9 cellular contexts compared by ENCODE assay signal in the genomic region with DNA sequence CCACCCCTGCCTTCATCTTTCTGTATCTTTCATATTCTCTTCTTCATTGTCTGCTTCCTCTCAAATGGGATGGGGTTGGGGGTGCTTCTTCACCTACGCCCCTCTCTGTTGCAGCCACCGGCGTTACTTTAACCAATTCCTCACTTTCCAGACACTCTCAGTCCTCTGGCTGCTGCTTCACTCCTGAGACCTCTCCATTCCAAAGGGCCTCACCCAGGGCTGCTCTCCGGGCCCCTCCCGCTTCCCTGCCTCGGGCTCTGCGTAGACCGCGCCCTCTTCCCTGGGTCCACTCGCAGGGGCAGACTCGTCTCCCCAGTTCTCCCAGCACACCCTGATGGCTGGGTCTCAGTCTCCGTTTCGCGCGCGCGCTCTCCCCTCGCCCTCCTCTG. TPM values are rescaled to one million over a fixed set of nuclear protein-coding genes. Genes with fewer than 3 reads are reported as not detected.
A peak's percentile ranks its signal among the peaks of the same experiment; 100 is the strongest.
DNase-seq lines count a peak whose midpoint lies in the region; ATAC-seq, FAIRE-seq and TF ChIP-seq lines count a peak whose summit lies in the region.
"Had no signal": no experiment of that assay in that cellular context is flagged by ENCODE, and none has a peak within 500 bp of the region (broad histone marks: within the 10 kb centered on the region; RNA-seq: fewer than 3 reads in every experiment).

No MANE protein-coding gene starts in this region.

- peaks cover 4% of the 10 kb centered on the region for H3K27me3 Mint-ChIP-seq in CD4-positive, alpha-beta T cell

- H2BK15ac ChIP-seq in H1 (ENCODE audit: low read length): no peak overlapping the region

- no peak for DNase-seq in CD4-positive, alpha-beta T cell
- DNase-seq in Peyer's patch (peak in 2 of 3 donors; percentile 71 to 80), H1 (ENCODE audit: low read depth in 1 of 2, low spot score in 2 of 2) (peak in 1 of 2 experiments; percentile 67), aorta (peak; percentile 60 to 83)

- H3K27me3 ChIP-seq in CD4-positive, alpha-beta T cell (ENCODE audit: control insufficient read depth, insufficient read depth, low read length): no peaks in the 10 kb centered on the region
- H3K27me3 ChIP-seq in Peyer's patch (no peaks in the 10 kb centered on the region), H1 (replicated peaks in 1 of 4; ENCODE audit: control insufficient read depth in 3 of 4, extremely low read depth in 1 of 4, insufficient read depth in 3 of 4, low read length in 3 of 4) (peaks cover 11 to 27% (median 17%) of the 10 kb centered on the region in 4 experiments), mononuclear cell (ENCODE audit: insufficient read depth, low read length) (no peaks in the 10 kb centered on the region), aorta (ENCODE audit: control insufficient read depth in 1 of 2, insufficient read depth in 2 of 2, low read length in 1 of 2) (no peaks in the 10 kb centered on the region)

- 4% methylated on average over 18 of the region's 18 CpGs; no CpG with 5 or more reads in 1 of the 2 experiments for WGBS in H1 (ENCODE audit: extremely low coverage in 1 of 2, insufficient coverage in 1 of 2, insufficient read length in 1 of 2, insufficient replicate concordance in 2 of 2, low coverage in 1 of 2, low lambda C conversion rate in 2 of 2, missing lambda C conversion rate in 1 of 2), 2 experiments
- 26 to 29% methylated on average over 18 of the region's 18 CpGs for WGBS in aorta, 2 donors

- H4K91ac ChIP-seq in H1 (replicated peaks; ENCODE audit: insufficient read length, low read length): peak overlapping the region; percentile 86

- no peaks in the 10 kb centered on the region for H3K9me3 Mint-ChIP-seq in CD4-positive, alpha-beta T cell

- POLR2A ChIA-PET in CD4-positive, alpha-beta T cell (lab: Charles Lee): interaction anchor here (0.7 to 1.3 kb wide), 4 partner anchors 17 to 1444 kb away, joined by 3 read pairs; partner anchors contain the start of gene VPS4B
- POLR2A ChIA-PET in H1 (lab: Charles Lee; ENCODE audit: partially characterized antibody): interaction anchor here (0.7 to 1.7 kb wide), 4 partner anchors 12 to 30 kb away, joined by 3 to 7 read pairs (median 4); no protein-coding TSS in a partner anchor

- TF ChIP-seq EP300 in H1 (IDR thresholded peaks at IDR 0.05; ENCODE audit: borderline replicate concordance in 1 of 2, low read depth in 2 of 2, low read length in 2 of 2): no peak

- H4K5ac ChIP-seq in H1 (ENCODE audit: insufficient read length, low read depth, low read length): peak overlapping the region; percentile 87

- H3K36me3 ChIP-seq in Peyer's patch: no peaks in the 10 kb centered on the region
- no peaks in the 10 kb centered on the region for H3K36me3 ChIP-seq in H1 (ENCODE audit: control insufficient read depth in 2 of 4, insufficient read depth in 4 of 4, low read length in 3 of 4)
- H3K36me3 ChIP-seq in aorta (ENCODE audit: control insufficient read depth in 1 of 2, insufficient read depth in 2 of 2, low read length in 1 of 2): no peaks in the 10 kb centered on the region

- peak overlapping the region; percentile 47; the same call in 1 of the 2 replicates for H4K8ac ChIP-seq in H1 (ENCODE audit: extremely low read depth, insufficient read depth, low read length)

- H3K23ac ChIP-seq in H1 (ENCODE audit: insufficient read length): no peak overlapping the region

- H3K4me3 ChIP-seq in Peyer's patch (peak overlapping the region; percentile 69 to 85 (median 71)), H1 (ENCODE audit: extremely low read depth in 1 of 4, insufficient read depth in 2 of 4, low read depth in 3 of 4, low read length in 4 of 4) (peak overlapping the region; percentile 67 to 90 (median 76)), mononuclear cell (ENCODE audit: low read length) (peak overlapping the region; percentile 85), aorta (ENCODE audit: low read length in 2 of 2) (peak overlapping the region; percentile 6 to 30)

- no peak for ATAC-seq in CD4-positive, alpha-beta T cell (ENCODE audit: poor library complexity)
- ATAC-seq in GM21825 (IDR thresholded peaks at IDR 0.05; ENCODE audit: unreplicated experiment) (peak; percentile 2), aorta (ENCODE audit: low FRiP score) (peak; percentile 75), HG02938 (IDR thresholded peaks at IDR 0.05; ENCODE audit: unreplicated experiment) (no peak), HG03025 (IDR thresholded peaks at IDR 0.05; ENCODE audit: low FRiP score, unreplicated experiment) (no peak)

- no peaks in the 10 kb centered on the region for H3K9me3 ChIP-seq in CD4-positive, alpha-beta T cell (ENCODE audit: control insufficient read depth, low read length)
- H3K9me3 ChIP-seq in Peyer's patch: no peaks in the 10 kb centered on the region
- H3K9me3 ChIP-seq in H1 (ENCODE audit: insufficient read depth in 2 of 2, low read depth in 1 of 2, low read length in 1 of 2): no peaks in the 10 kb centered on the region
- H3K9me3 ChIP-seq in mononuclear cell (ENCODE audit: low read depth, low read length): no peaks in the 10 kb centered on the region
- no peaks in the 10 kb centered on the region for H3K9me3 ChIP-seq in aorta (ENCODE audit: control insufficient read depth, low read length)

- H3K4me1 Mint-ChIP-seq in CD4-positive, alpha-beta T cell (ENCODE audit: low read depth): peaks cover 27% of the 10 kb centered on the region

- TF ChIP-seq CTCF in CD4-positive, alpha-beta T cell (IDR thresholded peaks at IDR 0.05): no peak
- TF ChIP-seq CTCF in Peyer's patch (IDR thresholded peaks at IDR 0.05): no peak
- TF ChIP-seq CTCF in H1 (IDR thresholded peaks at IDR 0.05; ENCODE audit: control extremely low read depth in 1 of 3, insufficient read depth in 1 of 3, low read depth in 1 of 3, low read length in 3 of 3): no peak

- no peak overlapping the region for H2BK20ac ChIP-seq in H1 (ENCODE audit: low read length)

- H2AK5ac ChIP-seq in H1 (ENCODE audit: low read depth, low read length): no peak overlapping the region

- no peak for TF ChIP-seq POLR2A in Peyer's patch (IDR thresholded peaks at IDR 0.05)
- peak in 1 of 2 experiments; percentile 1; a peak in 1 of 3 replicates for TF ChIP-seq POLR2A in H1 (IDR thresholded peaks at IDR 0.05; ENCODE audit: control extremely low read depth in 1 of 2, low read depth in 2 of 2, low read length in 2 of 2)

- TF ChIP-seq RAD21 in H1 (IDR thresholded peaks at IDR 0.05 in 1 of 2, conservative IDR thresholded peaks at IDR 0.05 in 1 of 2; ENCODE audit: low read depth in 2 of 2, low read length in 2 of 2): no peak

- intact Hi-C loops in CD4-positive, alpha-beta T cell (cut with DNase I, micrococcal nuclease): loop anchor here (5.0 to 10.0 kb wide), 4 partner anchors 146 to 1786 kb away; partner anchors contain the start of genes VPS4B (in 2 of the 2), PIGN (in 1 of the 2) and RELCH (in 1 of the 2)
- intact Hi-C loops in aorta (cut with DNase I): no loop called here

- peak overlapping the region; percentile 73 for H2AFZ ChIP-seq in H1 (ENCODE audit: low read length)

- H4K20me1 ChIP-seq in H1 (replicated peaks in 1 of 2; ENCODE audit: control insufficient read depth in 1 of 2, insufficient read depth in 2 of 2, low read length in 2 of 2): peaks cover 0 to 2% of the 10 kb centered on the region in 2 experiments

- H3K27ac ChIP-seq in CD4-positive, alpha-beta T cell (ENCODE audit: low read depth, low read length): peak overlapping the region; percentile 93
- H3K27ac ChIP-seq in Peyer's patch (peak overlapping the region; percentile 90 to 99 (median 96)), H1 (ENCODE audit: low read depth, low read length) (peak overlapping the region; percentile 56), aorta (ENCODE audit: low read depth in 1 of 2, low read length in 2 of 2) (peak overlapping the region in 1 of 2 donors; percentile 74)

- H3K79me2 ChIP-seq in H1 (ENCODE audit: control insufficient read depth in 1 of 2, insufficient read depth in 2 of 2, low read length in 2 of 2): no peaks in the 10 kb centered on the region

- H3K27ac Mint-ChIP-seq in CD4-positive, alpha-beta T cell: peak overlapping the region; percentile 99

- H3K23me2 ChIP-seq in H1 (ENCODE audit: low read depth, low read length): peaks cover 8% of the 10 kb centered on the region

- no peak overlapping the region for H2BK120ac ChIP-seq in H1 (replicated peaks; ENCODE audit: low read depth, low read length)

- peak overlapping the region; percentile 83 for H3K18ac ChIP-seq in H1 (ENCODE audit: extremely low read depth, low read length)

- peak overlapping the region; percentile 62 for H3K56ac ChIP-seq in H1 (replicated peaks; ENCODE audit: insufficient read length, low read depth, low read length)

- peaks cover 0 to 8% (median 2%) of the 10 kb centered on the region in 4 donors for H3K4me1 ChIP-seq in Peyer's patch
- H3K4me1 ChIP-seq in H1 (replicated peaks in 1 of 4; ENCODE audit: control insufficient read depth in 3 of 4, insufficient read depth in 4 of 4, low read length in 3 of 4): peaks cover 2 to 5% (median 4%) of the 10 kb centered on the region in 4 experiments; a peak in 4 of 7 replicates
- H3K4me1 ChIP-seq in mononuclear cell (ENCODE audit: insufficient read depth, low read length): peaks cover 57% of the 10 kb centered on the region
- no peaks in the 10 kb centered on the region for H3K4me1 ChIP-seq in aorta (ENCODE audit: control insufficient read depth in 1 of 2, insufficient read depth in 2 of 2, low read length in 2 of 2)

- peak overlapping the region; percentile 43; the same call in 1 of the 2 replicates for H2BK12ac ChIP-seq in H1 (ENCODE audit: low read depth, low read length)

- no peak overlapping the region for H3K14ac ChIP-seq in H1 (ENCODE audit: insufficient read length)

- CTCF ChIA-PET in CD4-positive, alpha-beta T cell (lab: Charles Lee): no interaction called here
- CTCF ChIA-PET in H1 (lab: Charles Lee; ENCODE audit: partially characterized antibody): interaction anchor here (0.6 kb wide), 1 partner anchor 34 kb away, joined by 3 read pairs; no protein-coding TSS in a partner anchor

- H3K36me3 Mint-ChIP-seq in CD4-positive, alpha-beta T cell (ENCODE audit: low read depth): peaks cover 6% of the 10 kb centered on the region

- H3K9ac ChIP-seq in H1 (replicated peaks in 1 of 4; ENCODE audit: extremely low read depth in 1 of 4, low read depth in 3 of 4, low read length in 3 of 4): peak overlapping the region in 3 of 4 experiments; percentile 58 to 76 (median 76); a peak in 6 of 7 replicates

- H3K4ac ChIP-seq in H1 (replicated peaks; ENCODE audit: insufficient read length, low read depth, low read length): no peak overlapping the region

- H2BK5ac ChIP-seq in H1 (ENCODE audit: low read depth, low read length): peak overlapping the region; percentile 54; the same call in 1 of the 2 replicates

- H3K4me2 ChIP-seq in H1 (ENCODE audit: insufficient read depth in 1 of 2, low read depth in 2 of 2, low read length in 2 of 2): peak overlapping the region; percentile 90 to 97

- FAIRE-seq in H1 (lab: Jason Lieb, UNC): no peak

- peak overlapping the region; percentile 99 for H3K4me3 Mint-ChIP-seq in CD4-positive, alpha-beta T cell

- no peaks in the 10 kb centered on the region for H3K79me1 ChIP-seq in H1 (ENCODE audit: low read depth, low read length)

RNA-seq across cellular contexts. Expression of gene SERPINB8, which starts 0.9 kb away (rescaled TPM):
- 10 to 100 TPM in 1 of 2 experiments, 1 to 10 TPM in 1; 9.8 to 11.0 TPM for total RNA-seq in CD4-positive, alpha-beta T cell
- 10 to 100 TPM in 3 of 4 donors, 1 to 10 TPM in 1; 6.6 to 20.2 (median 14.0) TPM for total RNA-seq in Peyer's patch
- 0.50 and 1.2 TPM in 2 replicates for total RNA-seq in H1 (2021; fragmentation: NEBNext Ultra II Directional; extraction: Animal tissue kit (Norgen Biotek cat#: 25700))
- polyA plus RNA-seq in H1 (2011; rRNA removed): 0.27 and 0.42 TPM in 2 replicates
- polyA plus RNA-seq in H1 (2011; cell fraction: cytosol; rRNA removed): 0.52 TPM
- polyA plus RNA-seq in H1 (2011; cell fraction: nucleus; rRNA removed): 0.43 TPM
- 0.28 to 0.46 TPM (median 0.37 TPM) in 4 replicates for polyA plus RNA-seq in H1 (2012, experiment 1 of 2)
- polyA plus RNA-seq in H1 (2012, experiment 2 of 2): not detected
- 0.65 TPM for polyA plus RNA-seq in H1 (2013, experiment 1 of 2)
- polyA plus RNA-seq in H1 (2013, experiment 2 of 2): 0.77 TPM
- polyA minus RNA-seq in H1 (2011; rRNA and poly(A)+ RNA removed): 0.24 and 0.47 TPM in 2 replicates
- polyA minus RNA-seq in H1 (2011; cell fraction: cytosol; rRNA and poly(A)+ RNA removed): 0.44 TPM
- 1.4 TPM for polyA minus RNA-seq in H1 (2011; cell fraction: nucleus; rRNA and poly(A)+ RNA removed)
- 18.8 TPM for total RNA-seq in mononuclear cell
- 10 to 100 TPM; 17.9 to 34.8 TPM for total RNA-seq in aorta
- polyA plus RNA-seq in aorta: 10 to 100 TPM; 11.5 to 11.8 TPM

RNA-seq across cellular contexts. Expression of gene HMSD, which starts 21.7 kb away (rescaled TPM):
- not detected for total RNA-seq in CD4-positive, alpha-beta T cell
- total RNA-seq in Peyer's patch: not detected
- 3.0 and 4.8 TPM in 2 replicates for total RNA-seq in H1 (2021; fragmentation: NEBNext Ultra II Directional; extraction: Animal tissue kit (Norgen Biotek cat#: 25700))
- 0.91 and 1.3 TPM in 2 replicates for polyA plus RNA-seq in H1 (2011; rRNA removed)
- 1.3 TPM for polyA plus RNA-seq in H1 (2011; cell fraction: cytosol; rRNA removed)
- 1.8 TPM for polyA plus RNA-seq in H1 (2011; cell fraction: nucleus; rRNA removed)
- 1.2 to 17.8 TPM (median 7.4 TPM) in 4 replicates for polyA plus RNA-seq in H1 (2012, experiment 1 of 2)
- 0.58 TPM for polyA plus RNA-seq in H1 (2012, experiment 2 of 2)
- 2.4 TPM for polyA plus RNA-seq in H1 (2013, experiment 1 of 2)
- polyA plus RNA-seq in H1 (2013, experiment 2 of 2): 7.6 TPM
- polyA minus RNA-seq in H1 (2011; rRNA and poly(A)+ RNA removed): 2.0 and 2.8 TPM in 2 replicates
- not detected for polyA minus RNA-seq in H1 (2011; cell fraction: cytosol; rRNA and poly(A)+ RNA removed)
- polyA minus RNA-seq in H1 (2011; cell fraction: nucleus; rRNA and poly(A)+ RNA removed): 5.4 TPM
- not detected for total RNA-seq in mononuclear cell
- total RNA-seq in aorta: under 1 TPM; 0.16 to 0.60 TPM
- polyA plus RNA-seq in aorta: under 1 TPM in 1 of 2 donors, not detected in 1; 0.25 TPM
- total RNA-seq: LHCN-M2 had no signal

Comparison
In these comparisons a context has a peak if more than half of its experiments do, and no peak if none do; other contexts are left out.
1. ATAC-seq: peak in GM21825 (single experiment) and aorta (single experiment); none in CD4-positive, alpha-beta T cell (single experiment), HG02938 (single experiment) and HG03025 (single experiment).
2. DNase-seq: peak in Peyer's patch (2 of 3) and aorta (2 of 2); none in CD4-positive, alpha-beta T cell (0 of 10).
3. H3K4me3 ChIP-seq: peak in every context shown above with its lines; median percentile 85 in mononuclear cell; 76 in H1; 71 in Peyer's patch; 18 in aorta.
4. intact Hi-C loops: an anchor here in CD4-positive, alpha-beta T cell (5.0 to 10.0 kb wide); none called in aorta.